Comparison of ENCODE assay signal across 31 cellular contexts in the genomic region with DNA sequence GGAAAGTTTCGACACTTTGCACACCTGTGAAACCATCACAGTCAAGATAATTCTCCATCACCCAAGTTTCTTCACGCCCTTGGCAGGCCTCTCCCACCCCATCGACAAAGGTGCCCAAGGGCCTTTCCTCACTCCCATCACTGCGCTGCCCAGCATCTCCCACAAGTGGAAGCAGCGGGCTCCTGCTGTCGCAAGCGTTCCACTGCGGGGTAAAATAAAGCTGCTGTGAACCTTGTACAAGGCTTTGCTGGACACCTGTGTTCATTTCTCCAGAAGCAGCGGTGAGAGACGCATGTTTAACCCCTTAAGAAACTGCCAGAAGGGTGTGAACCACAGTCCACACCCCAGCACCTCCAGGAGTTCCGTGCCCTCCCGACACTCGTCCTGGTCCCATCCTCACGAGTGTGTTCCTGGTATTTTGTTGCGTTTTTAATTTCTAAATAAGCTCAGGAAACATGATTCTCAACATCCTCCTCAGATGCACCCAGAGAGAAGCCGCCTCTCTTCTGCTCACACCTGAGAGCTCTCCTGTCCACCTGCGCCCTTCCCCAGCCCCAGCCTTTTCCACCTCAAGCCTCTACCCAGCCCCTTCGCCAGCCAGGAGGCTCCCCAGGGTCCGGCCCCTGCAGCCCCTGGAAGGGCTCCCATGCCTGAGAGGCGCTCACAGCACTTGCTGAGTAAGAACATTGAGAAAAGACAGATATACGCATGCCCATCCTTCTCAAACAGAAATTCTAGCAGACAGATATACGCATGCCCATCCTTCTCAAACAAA.
"Had no signal": no experiment of that assay in that cellular context is flagged by ENCODE, and none has a peak within 500 bp of the region (broad histone marks: within the 10 kb centered on the region; RNA-seq: fewer than 3 reads in every experiment).

No MANE protein-coding gene starts in this region.

- H3K9me3 Mint-ChIP-seq: activated CD4-positive, alpha-beta memory T cell treated with anti-CD3 and anti-CD28 coated beads, Interleukin-2, amount 10 ng/mL, durations not matched to agents 7 days and 5 days; activated naive CD8-positive, alpha-beta T cell treated with anti-CD3 and anti-CD28 coated beads, Interleukin-2, amount 50 U/mL, for 24 hours; activated T-helper 2 cell treated with anti-CD3 and anti-CD28 coated beads, Interferon-gamma antibody, Interleukin-2, Interleukin-4, amounts not matched to agents 10 μg/mL and 5 μg/mL and 100 μg/mL, durations not matched to agents 14 hours and 24 hours and 36 hours; dendritic cell treated with granulocyte-macrophage colony-stimulating factor and Interleukin-4, amounts not matched to agents 40 ng/mL and 50 ng/mL, for 4 days; natural killer cell; neural progenitor cell had no signal

- H3K4me1 ChIP-seq: breast epithelium, heart right ventricle, lower lobe of right lung, neural progenitor cell had no signal

- H3K27me3 ChIP-seq: neural progenitor cell had no signal

- H3K27ac ChIP-seq: breast epithelium, epithelial cell of prostate, esophagus squamous epithelium, heart right ventricle, lower lobe of right lung, neural progenitor cell, suprapubic skin, tibial nerve, WERI-Rb-1 had no signal

- H3K27ac Mint-ChIP-seq: activated CD4-positive, alpha-beta memory T cell treated with anti-CD3 and anti-CD28 coated beads, Interleukin-2, amount 10 ng/mL, durations not matched to agents 7 days and 5 days; activated naive CD4-positive, alpha-beta T cell treated with anti-CD3 and anti-CD28 coated beads, Interleukin-2, amount 50 U/mL, for 24 hours; activated naive CD8-positive, alpha-beta T cell treated with anti-CD3 and anti-CD28 coated beads, Interleukin-2, amount 50 U/mL, for 24 hours; activated T-helper 2 cell treated with anti-CD3 and anti-CD28 coated beads, Interferon-gamma antibody, Interleukin-2, Interleukin-4, amounts not matched to agents 10 μg/mL and 5 μg/mL and 100 μg/mL, durations not matched to agents 14 hours and 24 hours and 36 hours; dendritic cell treated with granulocyte-macrophage colony-stimulating factor and Interleukin-4, amounts not matched to agents 40 ng/mL and 50 ng/mL, for 4 days; natural killer cell; neural progenitor cell; T-helper 17 cell had no signal

- H3K9me3 ChIP-seq: breast epithelium, esophagus squamous epithelium, heart right ventricle, lower lobe of right lung, suprapubic skin, tibial nerve had no signal

- H3K36me3 ChIP-seq: breast epithelium, neural progenitor cell had no signal

- DNase-seq: activated CD4-positive, alpha-beta memory T cell treated with anti-CD3 and anti-CD28 coated beads, Interleukin-2, amount 10 ng/mL, durations not matched to agents 7 days and 5 days; activated CD4-positive, alpha-beta T cell treated with anti-CD3 and anti-CD28 coated beads for 48 hours; activated naive CD8-positive, alpha-beta T cell treated with anti-CD3 and anti-CD28 coated beads, Interleukin-2, amount 50 U/mL, for 24 hours; activated T-cell treated with anti-CD3 and anti-CD28 coated beads, Interleukin-2, amount 50 U/mL, for 48 hours; amygdala; central memory CD4-positive, alpha-beta T cell; esophagus squamous epithelium; foreskin melanocyte; heart right ventricle; kidney glomerular epithelial cell; lower lobe of right lung; mesenchymal stem cell; natural killer cell; occipital lobe; small intestine; stimulated activated CD4-positive, alpha-beta T cell treated with anti-CD3 and anti-CD28 coated beads, Interleukin-1b, Interleukin-23, amount 100 ng/mL, for 48 hours; stimulated activated CD4-positive, alpha-beta T cell treated with anti-CD3 and anti-CD28 coated beads, Interleukin-4, amount 100 ng/mL, for 4 hours; stimulated activated CD8-positive, alpha-beta memory T cell treated with anti-CD3 and anti-CD28 coated beads, Interleukin-4, amount 100 ng/mL, for 48 hours; stimulated activated naive CD4-positive, alpha-beta T cell; SW 1271; T-helper 17 cell; T1000; WERI-Rb-1 had no signal

- H3K4me3 ChIP-seq: breast epithelium, esophagus squamous epithelium, heart right ventricle, lower lobe of right lung, neural progenitor cell, suprapubic skin, tibial nerve had no signal

- H3K4me1 Mint-ChIP-seq: activated CD4-positive, alpha-beta memory T cell treated with anti-CD3 and anti-CD28 coated beads, Interleukin-2, amount 10 ng/mL, durations not matched to agents 7 days and 5 days; activated naive CD4-positive, alpha-beta T cell treated with anti-CD3 and anti-CD28 coated beads, Interleukin-2, amount 50 U/mL, for 24 hours; activated naive CD8-positive, alpha-beta T cell treated with anti-CD3 and anti-CD28 coated beads, Interleukin-2, amount 50 U/mL, for 24 hours; T-helper 17 cell had no signal

- H3K36me3 Mint-ChIP-seq: natural killer cell had no signal

- H3K4me3 Mint-ChIP-seq: activated CD4-positive, alpha-beta memory T cell treated with anti-CD3 and anti-CD28 coated beads, Interleukin-2, amount 10 ng/mL, durations not matched to agents 7 days and 5 days; activated naive CD4-positive, alpha-beta T cell treated with anti-CD3 and anti-CD28 coated beads, Interleukin-2, amount 50 U/mL, for 24 hours; activated naive CD8-positive, alpha-beta T cell treated with anti-CD3 and anti-CD28 coated beads, Interleukin-2, amount 50 U/mL, for 24 hours; dendritic cell treated with granulocyte-macrophage colony-stimulating factor and Interleukin-4, amounts not matched to agents 40 ng/mL and 50 ng/mL, for 4 days; natural killer cell; neural progenitor cell; T-helper 17 cell had no signal
